Comparison of ENCODE assay signal across 12 cellular contexts in the genomic region with DNA sequence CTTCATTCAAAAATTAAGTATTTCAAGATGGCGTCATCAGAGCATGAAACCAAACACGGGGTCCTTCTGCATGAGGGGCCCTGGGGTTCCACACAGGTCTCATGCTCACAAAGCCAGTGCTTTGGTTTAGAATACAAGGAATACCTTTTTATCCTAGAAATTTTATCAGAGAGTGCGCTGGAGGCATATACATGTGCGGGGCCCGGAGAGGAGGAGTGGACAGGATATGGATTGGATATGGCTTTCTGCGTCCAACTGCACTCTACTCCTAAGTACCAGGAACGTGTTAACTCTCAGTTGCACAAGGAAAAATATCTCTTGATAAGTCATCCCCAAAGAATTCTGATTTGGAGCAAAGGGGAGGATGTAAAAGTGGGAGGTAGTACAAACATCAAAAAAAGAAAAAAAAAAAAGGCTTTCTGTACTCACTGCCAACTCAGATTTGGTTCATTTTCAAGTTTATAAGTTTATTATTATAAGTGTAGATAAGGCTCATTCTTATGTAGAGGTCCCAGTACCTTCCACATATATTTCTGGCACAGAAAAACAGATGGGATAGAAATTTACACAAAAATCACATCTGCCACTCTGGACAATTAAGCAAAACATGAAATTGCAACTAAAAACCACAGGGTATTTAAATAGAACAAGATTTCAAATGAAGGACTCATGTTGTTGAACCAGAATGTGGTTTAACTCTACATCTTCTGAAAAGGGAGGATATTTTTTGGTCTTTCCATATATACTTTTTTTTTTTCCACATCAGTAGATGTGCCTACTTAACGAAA.
A peak's percentile ranks its signal among the peaks of the same experiment; 100 is the strongest.
DNase-seq lines count a peak whose midpoint lies in the region; ATAC-seq and TF ChIP-seq lines count a peak whose summit lies in the region.
"Had no signal": no experiment of that assay in that cellular context is flagged by ENCODE, and none has a peak within 500 bp of the region (broad histone marks: within the 10 kb centered on the region; RNA-seq: fewer than 3 reads in every experiment).

No MANE protein-coding gene starts in this region.

- H3K27ac ChIP-seq in AG04450 (ENCODE audit: low read depth, low read length) (peak overlapping the region; percentile 82), epithelial cell of prostate (peak overlapping the region; percentile 22), substantia nigra (ENCODE audit: low read depth, low read length, poor library complexity, severe bottlenecking) (no peak overlapping the region)
- H3K27ac ChIP-seq: C4-2B had no signal

- peaks cover 24% of the 10 kb centered on the region for H3K36me3 Mint-ChIP-seq in nephron progenitor cell (ENCODE audit: low read depth)
- H3K36me3 Mint-ChIP-seq: memory B cell had no signal

- no peak for ATAC-seq in HG02763 (IDR thresholded peaks at IDR 0.05; ENCODE audit: unreplicated experiment)
- no peak for ATAC-seq in HG03175 (IDR thresholded peaks at IDR 0.05; ENCODE audit: unreplicated experiment)
- ATAC-seq: K562 had no signal

- no peaks in the 10 kb centered on the region for H3K9me3 ChIP-seq in AG04450 (ENCODE audit: control insufficient read depth, insufficient read depth, low read length)

- no peak overlapping the region for H3K4me3 Mint-ChIP-seq in nephron progenitor cell
- H3K4me3 Mint-ChIP-seq: memory B cell had no signal

- TF ChIP-seq CTCF in AG04450 (IDR thresholded peaks at IDR 0.05; ENCODE audit: low read depth, low read length) (no peak), nephron progenitor cell (IDR thresholded peaks at IDR 0.05) (no peak)

- CTCF ChIA-PET in AG04450 (lab: Charles Lee), result interaction anchor here (0.7 kb wide), 1 partner anchor 13 kb away, joined by 4 read pairs; no protein-coding TSS in a partner anchor

- H3K9me3 Mint-ChIP-seq in nephron progenitor cell, result no peaks in the 10 kb centered on the region
- H3K9me3 Mint-ChIP-seq: memory B cell had no signal

- DNase-seq in AG04450 (ENCODE audit: low read depth, low spot score), result peak; percentile 86
- DNase-seq in NCI-H226, result peak; percentile 96
- DNase-seq in epithelial cell of prostate (ENCODE audit: low read depth, low spot score), result no peak
- DNase-seq in nephron progenitor cell, result no peak
- DNase-seq in NCI-H146 treated with DMSO at 0.1 percent for 48 hours (lab: John Stamatoyannopoulos, UW; ENCODE audit: unreplicated experiment), result no peak
- DNase-seq in substantia nigra (lab: John Stamatoyannopoulos, UW), result no peak
- DNase-seq: activated CD4-positive, alpha-beta T cell treated with anti-CD3 and anti-CD28 coated beads, Interleukin-2, amount 50 U/mL, for 1 hour had no signal

- H3K4me3 ChIP-seq in AG04450 (ENCODE audit: low read depth, low read length), result no peak overlapping the region
- H3K4me3 ChIP-seq: K562 had no signal

- H3K4me1 Mint-ChIP-seq in nephron progenitor cell, result peaks cover 54% of the 10 kb centered on the region
- H3K4me1 Mint-ChIP-seq: memory B cell had no signal

- POLR2A ChIA-PET in AG04450 (lab: Yijun Ruan, JAX), result no interaction called here

- no peaks in the 10 kb centered on the region for H3K27me3 ChIP-seq in AG04450 (ENCODE audit: control insufficient read depth, insufficient read depth, low read length)

- H3K27me3 Mint-ChIP-seq in nephron progenitor cell (ENCODE audit: low read depth, poor library complexity), result no peaks in the 10 kb centered on the region
- H3K27me3 Mint-ChIP-seq: memory B cell had no signal

- peak overlapping the region; percentile 82 for H3K27ac Mint-ChIP-seq in nephron progenitor cell
- H3K27ac Mint-ChIP-seq: memory B cell had no signal

Comparison
In these comparisons a context has a peak if more than half of its experiments do, and no peak if none do; other contexts are left out.
1. DNase-seq: peak in AG04450 (single experiment) and NCI-H226 (single experiment); none in epithelial cell of prostate (single experiment), nephron progenitor cell (single experiment), NCI-H146 treated with DMSO at 0.1 percent for 48 hours (single experiment) and substantia nigra (0 of 49).